In genomic region chr1:2642131-2642559, GRCh38 we compare ENCODE assay signal across 8 cellular contexts. TPM values are rescaled to one million over a fixed set of nuclear protein-coding genes. Genes with fewer than 3 reads are reported as not detected.
A peak's percentile ranks its signal among the peaks of the same experiment; 100 is the strongest.
DNase-seq lines count a peak whose midpoint lies in the region; ATAC-seq and TF ChIP-seq lines count a peak whose summit lies in the region.

No MANE protein-coding gene starts in this region.

- no peak overlapping the region for H3K27ac ChIP-seq in DOHH2 (ENCODE audit: low read depth, low read length)
- no peak overlapping the region for H3K27ac ChIP-seq in OCI-LY7 (ENCODE audit: low read depth, low read length, poor library complexity, severe bottlenecking)
- H3K27ac ChIP-seq in ovary, result peak overlapping the region; percentile 61 to 70

- H3F3A ChIP-seq in DOHH2 (ENCODE audit: control insufficient read depth, insufficient read depth), result no peaks in the 10 kb centered on the region

- no peaks in the 10 kb centered on the region for H3K36me3 ChIP-seq in DOHH2 (ENCODE audit: control insufficient read depth, low read length)
- no peaks in the 10 kb centered on the region for H3K36me3 ChIP-seq in OCI-LY7 (ENCODE audit: insufficient read depth, low read length)
- H3K36me3 ChIP-seq in ovary, result no peaks in the 10 kb centered on the region

- POLR2A ChIA-PET in OCI-LY7 (lab: Charles Lee), result no interaction called here

- ATAC-seq in HG02571 (IDR thresholded peaks at IDR 0.05; ENCODE audit: unreplicated experiment), result no peak
- no peak for ATAC-seq in GM19324 (IDR thresholded peaks at IDR 0.05; ENCODE audit: low FRiP score, unreplicated experiment)

- H2AFZ ChIP-seq in OCI-LY7 (ENCODE audit: low read length), result peak overlapping the region; percentile 86; the same call in 1 of the 2 replicates

- H3K4me1 ChIP-seq in DOHH2 (ENCODE audit: control insufficient read depth, low read length), result peaks cover 11% of the 10 kb centered on the region
- peaks cover 10% of the 10 kb centered on the region for H3K4me1 ChIP-seq in OCI-LY7 (ENCODE audit: insufficient read depth, low read length, poor library complexity, severe bottlenecking)
- H3K4me1 ChIP-seq in ovary (ENCODE audit: insufficient read depth), result peaks cover 6% of the 10 kb centered on the region

- BruUV-seq in OCI-LY7 (replicated peaks; lab: Mats Ljungman, UMichigan), result no TSS peak

- TF ChIP-seq POLR2A in ovary (IDR thresholded peaks at IDR 0.05), result no peak

- no peak for TF ChIP-seq EP300 in ovary (IDR thresholded peaks at IDR 0.05)

- peaks cover 6% of the 10 kb centered on the region for H3K9me3 ChIP-seq in DOHH2 (ENCODE audit: control insufficient read depth, insufficient read depth, low read length)
- H3K9me3 ChIP-seq in OCI-LY7 (ENCODE audit: low read length), result peaks cover 10% of the 10 kb centered on the region; the same call in 1 of the 2 replicates
- no peaks in the 10 kb centered on the region for H3K9me3 ChIP-seq in ovary

- peak overlapping the region; percentile 92 for H3K4me2 ChIP-seq in DOHH2 (ENCODE audit: low read length)
- peak overlapping the region; percentile 69 for H3K4me2 ChIP-seq in OCI-LY7 (ENCODE audit: low read length)

- H3K27me3 ChIP-seq in DOHH2 (ENCODE audit: control insufficient read depth, low read length) (no peaks in the 10 kb centered on the region), ovary (no peaks in the 10 kb centered on the region)

- DNase-seq in OCI-LY7 (ENCODE audit: low spot score) (no peak), epithelial cell of esophagus (ENCODE audit: low read depth) (no peak), ovary (no peak), NAMALWA (ENCODE audit: low spot score) (no peak)
- DNase-seq in effector CD4-positive, alpha-beta T cell, result no peak

- H3K4me3 ChIP-seq in DOHH2 (ENCODE audit: low read length) (peak overlapping the region; percentile 95), OCI-LY7 (ENCODE audit: low read depth, low read length, poor library complexity, severe bottlenecking) (peak overlapping the region; percentile 76), epithelial cell of esophagus (ENCODE audit: low read length) (peak overlapping the region; percentile 58), ovary (peak overlapping the region; percentile 91)

- H3K9me2 ChIP-seq in DOHH2 (replicated peaks; ENCODE audit: control insufficient read depth, low read length) (no peaks in the 10 kb centered on the region), OCI-LY7 (ENCODE audit: insufficient read depth, low read length) (no peaks in the 10 kb centered on the region)

- H4K20me1 ChIP-seq in DOHH2 (ENCODE audit: control insufficient read depth, insufficient read depth, low read depth, low read length) (no peaks in the 10 kb centered on the region), OCI-LY7 (ENCODE audit: insufficient read depth, low read length) (no peaks in the 10 kb centered on the region)

- 16 to 18% (median 17%) methylated on average over 11 of the region's 11 CpGs for WGBS in ovary, 3 donors

- CTCF ChIA-PET in OCI-LY7 (lab: Charles Lee; ENCODE audit: unreplicated experiment), result no interaction called here

- TF ChIP-seq CTCF in DOHH2 (IDR thresholded peaks at IDR 0.05; ENCODE audit: low read depth, low read length, poor library complexity, severe bottlenecking) (no peak), OCI-LY7 (conservative IDR thresholded peaks at IDR 0.05; ENCODE audit: low read length) (no peak), epithelial cell of esophagus (IDR thresholded peaks at IDR 0.05; ENCODE audit: insufficient read depth, low read depth, low read length, missing control alignments) (no peak), ovary (IDR thresholded peaks at IDR 0.05) (no peak)

- peaks cover 3% of the 10 kb centered on the region; the same call in 1 of the 2 replicates for H3K79me2 ChIP-seq in DOHH2 (ENCODE audit: control insufficient read depth, low read length)
- no peaks in the 10 kb centered on the region for H3K79me2 ChIP-seq in OCI-LY7 (ENCODE audit: insufficient read depth, low read depth, low read length)

- intact Hi-C loops in OCI-LY7 (cut with micrococcal nuclease; ENCODE audit: unreplicated experiment) (no loop called here), ovary (cut with DNase I) (no loop called here)

RNA-seq across cellular contexts. Expression of gene MMEL1, which starts 9.3 kb away (rescaled TPM):
- total RNA-seq in OCI-LY7 (2014; rRNA removed; shearing (Covaris generic)), result not detected in 2 replicates
- total RNA-seq in OCI-LY7 (2022) (not detected in 2 replicates), ovary (1 to 10 TPM in 3 of 7 donors, under 1 TPM in 1, not detected in 3; 0.45 to 7.9 (median 1.1) TPM)
- polyA plus RNA-seq in ovary, result 1 to 10 TPM in 1 of 2 donors, under 1 TPM in 1; 0.42 to 1.1 TPM

RNA-seq across cellular contexts. Expression of gene PRXL2B, which starts 55.6 kb away (rescaled TPM):
- total RNA-seq in OCI-LY7 (2014; rRNA removed; shearing (Covaris generic)), result 7.0 and 10.4 TPM in 2 replicates
- total RNA-seq in OCI-LY7 (2022) (4.8 and 5.2 TPM in 2 replicates), ovary (10 to 100 TPM in 6 of 7 donors, 1 to 10 TPM in 1; 3.2 to 34.1 (median 20.2) TPM)
- polyA plus RNA-seq in ovary, result 1 to 10 TPM; 7.0 to 9.6 TPM

Comparison
In these comparisons a context has a peak if more than half of its experiments do, and no peak if none do; other contexts are left out.
1. H3K27ac ChIP-seq: peak in ovary (2 of 2); none in DOHH2 (single experiment) and OCI-LY7 (single experiment).
2. Peak in every context shown above with its lines, with median percentiles within 50 percentile points of each other: H3K4me3 ChIP-seq.